Comparison of ENCODE assay signal across 18 cellular contexts in the genomic region with DNA sequence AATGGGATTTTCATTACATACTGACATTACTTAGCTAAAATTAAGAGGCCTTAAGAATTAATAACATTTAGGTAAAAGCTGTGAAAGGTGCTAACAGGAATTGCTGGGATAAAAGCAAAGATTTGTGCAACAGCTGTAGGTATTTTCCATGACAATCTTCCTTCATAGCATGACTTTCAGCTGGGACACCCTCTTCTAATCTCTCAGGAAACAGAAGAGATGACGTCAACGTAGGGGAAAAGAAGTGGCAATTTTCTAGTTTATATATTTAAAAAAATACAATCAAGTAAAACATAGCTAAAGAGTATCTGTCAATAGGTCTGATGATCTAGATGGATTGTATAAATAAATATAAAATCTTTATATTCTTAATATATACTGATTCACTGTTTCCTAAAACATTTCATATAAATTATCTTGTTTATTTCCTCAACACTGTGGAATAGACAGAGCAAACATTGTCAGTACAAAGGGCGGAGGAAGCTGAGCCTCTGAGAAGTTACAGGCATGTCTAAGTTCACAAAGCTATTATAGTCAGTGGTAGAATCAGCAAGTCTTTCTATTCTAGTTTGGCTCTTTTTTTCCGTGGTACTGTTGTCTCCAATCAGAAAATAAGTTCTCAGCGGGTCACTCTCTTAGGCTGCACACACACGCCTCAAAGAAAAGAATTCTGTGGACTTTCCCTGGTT.
A peak's percentile ranks its signal among the peaks of the same experiment; 100 is the strongest.
DNase-seq lines count a peak whose midpoint lies in the region; ATAC-seq and TF ChIP-seq lines count a peak whose summit lies in the region.
"Had no signal": no experiment of that assay in that cellular context is flagged by ENCODE, and none has a peak within 500 bp of the region (broad histone marks: within the 10 kb centered on the region; RNA-seq: fewer than 3 reads in every experiment).

No MANE protein-coding gene starts in this region.

- WGBS in ovary, 3 donors, result 57 to 73% (median 70%) methylated on average over 6 of the region's 6 CpGs

- no peaks in the 10 kb centered on the region for H3K36me3 Mint-ChIP-seq in activated T-cell treated with anti-CD3 and anti-CD28 coated beads, Interleukin-2, amount 50 U/mL, for 24 hours (ENCODE audit: low read depth)
- H3K36me3 Mint-ChIP-seq: CD8-positive, alpha-beta memory T cell had no signal

- H3K4me1 Mint-ChIP-seq in activated T-cell treated with anti-CD3 and anti-CD28 coated beads, Interleukin-2, amount 50 U/mL, for 24 hours (ENCODE audit: low read depth), result no peaks in the 10 kb centered on the region
- H3K4me1 Mint-ChIP-seq: CD8-positive, alpha-beta memory T cell had no signal

- no peak overlapping the region for H3K4me3 Mint-ChIP-seq in activated T-cell treated with anti-CD3 and anti-CD28 coated beads, Interleukin-2, amount 50 U/mL, for 24 hours
- H3K4me3 Mint-ChIP-seq: CD8-positive, alpha-beta memory T cell had no signal

- ATAC-seq in HG03354 (IDR thresholded peaks at IDR 0.05; ENCODE audit: poor library complexity, severe bottlenecking, unreplicated experiment), result no peak
- ATAC-seq: Panc1 had no signal

- H3K4me1 ChIP-seq in HUES48 (ENCODE audit: control insufficient read depth, insufficient read depth, low read length) (peaks cover 9% of the 10 kb centered on the region; the same call in 1 of the 2 replicates), ovary (ENCODE audit: insufficient read depth) (no peaks in the 10 kb centered on the region)
- H3K4me1 ChIP-seq: BE2C had no signal

- H3K27ac ChIP-seq in HUES48 (ENCODE audit: low read depth, low read length) (peak overlapping the region; percentile 63), ovary (no peak overlapping the region)

- no peak for TF ChIP-seq EP300 in ovary (IDR thresholded peaks at IDR 0.05)

- no peak overlapping the region for H3K9ac ChIP-seq in HUES48 (ENCODE audit: low read depth, low read length)

- no peak for TF ChIP-seq POLR2A in ovary (IDR thresholded peaks at IDR 0.05)

- no peaks in the 10 kb centered on the region for H3K9me3 ChIP-seq in HUES48 (ENCODE audit: control insufficient read depth, insufficient read depth, low read length)
- H3K9me3 ChIP-seq in ovary, result no peaks in the 10 kb centered on the region
- H3K9me3 ChIP-seq: BE2C had no signal

- H3K27ac Mint-ChIP-seq in activated T-cell treated with anti-CD3 and anti-CD28 coated beads, Interleukin-2, amount 50 U/mL, for 24 hours, result no peak overlapping the region
- H3K27ac Mint-ChIP-seq: CD8-positive, alpha-beta memory T cell had no signal

- H3K27me3 ChIP-seq in HUES48 (ENCODE audit: control insufficient read depth, insufficient read depth, low read length) (no peaks in the 10 kb centered on the region), ovary (no peaks in the 10 kb centered on the region)
- H3K27me3 ChIP-seq: BE2C had no signal

- H3K27me3 Mint-ChIP-seq in activated T-cell treated with anti-CD3 and anti-CD28 coated beads, Interleukin-2, amount 50 U/mL, for 24 hours, result peaks cover 11% of the 10 kb centered on the region

- TF ChIP-seq CTCF in cardiac fibroblast (IDR thresholded peaks at IDR 0.05; ENCODE audit: low read depth, low read length) (no peak), ovary (IDR thresholded peaks at IDR 0.05) (no peak)

- intact Hi-C loops in ovary (cut with DNase I), result no loop called here

- DNase-seq in cardiac fibroblast (ENCODE audit: low read depth in 2 of 2) (peak; percentile 17 to 34), glomerular endothelial cell (ENCODE audit: extremely low read depth, low read depth, low spot score) (peak; percentile 67), pulmonary artery endothelial cell (ENCODE audit: low read depth, low spot score) (peak; percentile 77), ovary (no peak), DMS153 (lab: John Stamatoyannopoulos, UW) (no peak)
- no peak for DNase-seq in activated T-cell treated with anti-CD3 and anti-CD28 coated beads, Interleukin-2, amount 50 U/mL, for 24 hours
- DNase-seq: BE2C; CD8-positive, alpha-beta memory T cell; DMS 273 treated with DMSO at 0.1 percent for 48 hours; H7; KBM-7; MM.1S; NCI-H187 treated with DMSO at 0.1 percent for 48 hours; NCI-H2171 treated with DMSO at 0.1 percent for 48 hours; SHP77 had no signal

- H3K36me3 ChIP-seq in HUES48 (ENCODE audit: control insufficient read depth, insufficient read depth, low read length) (no peaks in the 10 kb centered on the region), ovary (no peaks in the 10 kb centered on the region)
- H3K36me3 ChIP-seq: BE2C had no signal

- no peak overlapping the region for H3K4me3 ChIP-seq in HUES48 (ENCODE audit: low read depth, low read length)
- H3K4me3 ChIP-seq in cardiac fibroblast (replicated peaks in 1 of 2; ENCODE audit: low read depth in 2 of 2, low read length in 2 of 2), result no peak overlapping the region
- no peak overlapping the region for H3K4me3 ChIP-seq in ovary

- no peaks in the 10 kb centered on the region for H3K9me3 Mint-ChIP-seq in activated T-cell treated with anti-CD3 and anti-CD28 coated beads, Interleukin-2, amount 50 U/mL, for 24 hours
- H3K9me3 Mint-ChIP-seq: CD8-positive, alpha-beta memory T cell had no signal

Comparison
In these comparisons a context has a peak if more than half of its experiments do, and no peak if none do; other contexts are left out.
1. DNase-seq: peak in cardiac fibroblast (2 of 2), glomerular endothelial cell (single experiment) and pulmonary artery endothelial cell (single experiment); none in activated T-cell treated with anti-CD3 and anti-CD28 coated beads, Interleukin-2, amount 50 U/mL, for 24 hours (single experiment), ovary (0 of 5) and DMS153 (single experiment).